ENCODE assay signal across 38 cellular contexts in the genomic region with DNA sequence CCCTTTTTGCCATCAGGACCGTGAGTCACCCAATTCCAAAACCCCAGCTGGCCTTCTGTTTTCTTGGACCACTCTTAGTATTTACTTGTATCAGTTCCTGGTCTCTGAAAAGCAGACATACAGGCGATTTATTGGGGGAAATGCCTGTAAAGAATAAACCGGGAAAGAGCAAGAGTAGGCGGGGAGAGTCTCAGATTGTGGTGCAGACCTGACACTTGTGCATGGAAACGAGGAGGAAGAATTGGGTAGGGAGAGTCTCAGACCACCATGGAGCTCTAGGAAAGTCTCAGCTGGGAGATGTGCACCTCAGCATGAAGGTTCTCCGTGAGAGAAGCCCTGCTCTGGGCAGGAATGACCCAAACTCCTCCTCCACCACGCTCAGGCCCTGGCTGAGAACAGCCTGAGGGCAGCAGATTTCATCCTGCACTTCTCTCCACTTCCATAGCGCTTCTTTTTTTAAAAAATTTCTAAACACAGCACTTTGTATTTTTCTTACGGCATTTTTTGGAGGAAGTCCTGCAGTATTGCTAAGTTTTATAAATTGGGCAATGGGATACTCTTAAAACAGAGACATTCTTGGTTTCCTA.
"Had no signal": no experiment of that assay in that cellular context is flagged by ENCODE, and none has a peak within 500 bp of the region (broad histone marks: within the 10 kb centered on the region; RNA-seq: fewer than 3 reads in every experiment).

No MANE protein-coding gene starts in this region.

- FAIRE-seq: RCC 7860 had no signal

- H3K4me1 Mint-ChIP-seq: activated B cell treated with CpG ODN at 0.5 μM for 24 hours had no signal

- H3K36me3 ChIP-seq: cardiac muscle cell had no signal

- H3K4me2 ChIP-seq: KMS-11, PC-9 had no signal

- H3K9me3 Mint-ChIP-seq: activated T-helper 17 cell treated with anti-CD3 and anti-CD28 coated beads, Interleukin-2, amount 50 U/mL, for 72 hours; central memory CD8-positive, alpha-beta T cell had no signal

- ATAC-seq: activated CD8-positive, alpha-beta T cell treated with anti-CD3 and anti-CD28 coated beads for 36 hours; activated T-cell treated with anti-CD3 and anti-CD28 coated beads, Interleukin-2, amount 50 U/mL, for 72 hours; activated T-helper 17 cell treated with anti-CD3 and anti-CD28 coated beads, Interleukin-2, amount 50 U/mL, for 72 hours had no signal

- H3K27ac ChIP-seq: cardiac muscle cell, KMS-11, PC-9, VCaP had no signal

- H3K27ac Mint-ChIP-seq: activated B cell treated with CpG ODN at 0.5 μM for 24 hours; activated CD8-positive, alpha-beta T cell treated with anti-CD3 and anti-CD28 coated beads for 36 hours; activated naive CD8-positive, alpha-beta T cell treated with anti-CD3 and anti-CD28 coated beads for 36 hours; activated T-cell treated with anti-CD3 and anti-CD28 coated beads, Interleukin-2, amount 50 U/mL, for 72 hours; activated T-helper 17 cell treated with anti-CD3 and anti-CD28 coated beads, Interleukin-2, amount 50 U/mL, for 72 hours had no signal

- H3K4me3 Mint-ChIP-seq: activated B cell treated with CpG ODN at 0.5 μM for 24 hours; activated CD8-positive, alpha-beta T cell treated with anti-CD3 and anti-CD28 coated beads for 36 hours; activated naive CD8-positive, alpha-beta T cell treated with anti-CD3 and anti-CD28 coated beads for 36 hours; activated T-cell treated with anti-CD3 and anti-CD28 coated beads, Interleukin-2, amount 50 U/mL, for 72 hours; activated T-helper 17 cell treated with anti-CD3 and anti-CD28 coated beads, Interleukin-2, amount 50 U/mL, for 72 hours; central memory CD8-positive, alpha-beta T cell had no signal

- H3K36me3 Mint-ChIP-seq: activated naive CD8-positive, alpha-beta T cell treated with anti-CD3 and anti-CD28 coated beads for 36 hours had no signal

- H3K9ac ChIP-seq: KMS-11 had no signal

- H2AFZ ChIP-seq: PC-9 had no signal

- DNase-seq: activated B cell treated with CpG ODN at 0.5 μM for 24 hours; activated CD4-positive, alpha-beta T cell treated with anti-CD3 and anti-CD28 coated beads for 48 hours; activated CD4-positive, alpha-beta T cell treated with anti-CD3 and anti-CD28 coated beads, Interleukin-2, amount 50 U/mL, for 4 hours; activated CD4-positive, CD25-positive, alpha-beta regulatory T cell treated with anti-CD3 and anti-CD28 coated beads, Interleukin-2, amount 50 U/mL, for 72 hours; activated CD8-positive, alpha-beta T cell treated with anti-CD3 and anti-CD28 coated beads for 36 hours; activated effector memory CD4-positive, alpha-beta T cell treated with anti-CD3 and anti-CD28 coated beads, Interleukin-2, amount 50 U/mL, for 16 hours; activated naive CD4-positive, alpha-beta T cell; activated naive CD4-positive, alpha-beta T cell treated with anti-CD3 and anti-CD28 coated beads, Interleukin-2, amount 50 U/mL, for 16 hours; activated naive CD8-positive, alpha-beta T cell treated with anti-CD3 and anti-CD28 coated beads for 36 hours; activated T-cell treated with anti-CD3 and anti-CD28 coated beads, Interleukin-2, amount 50 U/mL, for 1 hour; activated T-cell treated with anti-CD3 and anti-CD28 coated beads, Interleukin-2, amount 50 U/mL, for 72 hours; amniotic stem cell; aorta; MM.1S; MV-4-11; NCI-H1092 treated with DMSO at 0.1 percent for 48 hours; NCI-H1417; NCI-H146; NCI-H187; NCI-H2029 treated with DMSO at 0.1 percent for 48 hours; NCI-H2107; NCI-H2171; NCI-H446; NCI-H510A treated with DMSO at 0.1 percent for 48 hours; NCI-H526 treated with DMSO at 0.1 percent for 48 hours; NCI-H774; PC-9; Right ventricle myocardium superior; SW 1271; T-helper 1 cell; T-helper 2 cell; T-helper 9 cell had no signal

- H3K4me3 ChIP-seq: cardiac muscle cell, PC-9 had no signal
